In genomic region chr19:21688464-21688863, GRCh38 we compare ENCODE assay signal across 29 cellular contexts.
"Had no signal": no experiment of that assay in that cellular context is flagged by ENCODE, and none has a peak within 500 bp of the region (broad histone marks: within the 10 kb centered on the region; RNA-seq: fewer than 3 reads in every experiment).

No MANE protein-coding gene starts in this region.

- H3K27me3 Mint-ChIP-seq: dendritic cell treated with granulocyte-macrophage colony-stimulating factor and Interleukin-4, amounts not matched to agents 40 ng/mL and 50 ng/mL, for 4 days; effector memory CD8-positive, alpha-beta T cell had no signal

- H3K27ac ChIP-seq: colonic mucosa, coronary artery, dorsolateral prefrontal cortex, epithelial cell of prostate, esophagus muscularis mucosa, esophagus squamous epithelium, foreskin keratinocyte, gastrocnemius medialis, gastroesophageal sphincter, heart left ventricle, heart right ventricle had no signal

- H3K4me1 Mint-ChIP-seq: endodermal cell had no signal

- H3K9me3 Mint-ChIP-seq: dendritic cell treated with granulocyte-macrophage colony-stimulating factor and Interleukin-4, amounts not matched to agents 40 ng/mL and 50 ng/mL, for 4 days; effector memory CD8-positive, alpha-beta T cell had no signal

- H3K4me1 ChIP-seq: colonic mucosa, esophagus squamous epithelium, foreskin keratinocyte, gastrocnemius medialis, heart left ventricle, heart right ventricle had no signal

- H3K4me3 Mint-ChIP-seq: dendritic cell treated with granulocyte-macrophage colony-stimulating factor and Interleukin-4, amounts not matched to agents 40 ng/mL and 50 ng/mL, for 4 days; effector memory CD8-positive, alpha-beta T cell; endodermal cell had no signal

- H3K36me3 ChIP-seq: colonic mucosa, esophagus muscularis mucosa, esophagus squamous epithelium, gastrocnemius medialis, gastroesophageal sphincter, heart left ventricle, heart right ventricle had no signal

- H3K9me3 ChIP-seq: esophagus muscularis mucosa, esophagus squamous epithelium, gastrocnemius medialis, gastroesophageal sphincter, heart left ventricle, heart right ventricle had no signal

- H3K4me3 ChIP-seq: colonic mucosa, coronary artery, dorsolateral prefrontal cortex, esophagus muscularis mucosa, esophagus squamous epithelium, gastrocnemius medialis, gastroesophageal sphincter, heart left ventricle, heart right ventricle had no signal

- FAIRE-seq: colon, endometrium, endothelial cell of umbilical vein, frontal cortex had no signal

- ATAC-seq: effector memory CD8-positive, alpha-beta T cell; esophagus mucosa; foreskin keratinocyte; gastrocnemius medialis; gastroesophageal sphincter; heart left ventricle; heart right ventricle had no signal

- H3K27ac Mint-ChIP-seq: dendritic cell treated with granulocyte-macrophage colony-stimulating factor and Interleukin-4, amounts not matched to agents 40 ng/mL and 50 ng/mL, for 4 days; effector memory CD8-positive, alpha-beta T cell; endodermal cell had no signal

- H3K27me3 ChIP-seq: colonic mucosa, esophagus muscularis mucosa, esophagus squamous epithelium, foreskin keratinocyte, gastrocnemius medialis, gastroesophageal sphincter, heart left ventricle, heart right ventricle had no signal

- DNase-seq: colonic mucosa; cortex of kidney; dermis blood vessel endothelial cell; dorsolateral prefrontal cortex; effector CD4-positive, alpha-beta T cell; effector CD8-positive, alpha-beta T cell; effector memory CD4-positive, alpha-beta T cell; effector memory CD8-positive, alpha-beta T cell; endodermal cell; erythroblast; esophagus squamous epithelium; foreskin fibroblast; foreskin keratinocyte; foreskin melanocyte; gastrocnemius medialis; glutamatergic neuron; head of caudate nucleus; heart left ventricle; heart right ventricle had no signal
